8 cellular contexts compared by ENCODE assay signal in genomic region chr5:139403787-139404483, GRCh38. TPM values are rescaled to one million over a fixed set of nuclear protein-coding genes. Genes with fewer than 3 reads are reported as not detected.
DNase-seq lines count a peak whose midpoint lies in the region; TF ChIP-seq lines count a peak whose summit lies in the region.

Gene SPATA24, minus strand, starts transcription at chr5:139404089. Its CDS starts 29 bp downstream, at chr5:139404060.

- no peak for TF ChIP-seq CTCF in GM20000 (IDR thresholded peaks at IDR 0.05; ENCODE audit: extremely low read depth, missing control alignments)

- DNase-seq in CMK (ENCODE audit: low read depth) (peak; percentile 81), GM20000 (ENCODE audit: low spot score) (peak; percentile 92), HS-5 (ENCODE audit: low read depth) (peak; percentile 88), NK-92 (lab: John Stamatoyannopoulos, UW; ENCODE audit: unreplicated experiment) (peak; percentile 78), lung microvascular endothelial cell (ENCODE audit: low read depth in 2 of 2) (peak; percentile 96 to 97)
- DNase-seq in activated CD8-positive, alpha-beta memory T cell treated with anti-CD3 and anti-CD28 coated beads for 24 hours = peak; percentile 99
- peak; percentile 97 for DNase-seq in effector CD8-positive, alpha-beta T cell (lab: John Stamatoyannopoulos, UW)
- DNase-seq in stimulated activated CD4-positive, alpha-beta T cell treated with anti-CD3 and anti-CD28 coated beads, TNF-alpha, amount 100 ng/mL, for 4 hours (ENCODE audit: low read depth in 3 of 3) = peak; percentile 93 to 97 (median 96)

RNA-seq across cellular contexts. Expression of gene SPATA24, which starts in this region (rescaled TPM):
- 8.1 and 10.3 TPM in 2 replicates for total RNA-seq in lung microvascular endothelial cell

Comparison
In these comparisons a context has a peak if more than half of its experiments do, and no peak if none do; other contexts are left out.
1. Peak in every context shown above with its lines: DNase-seq.